In genomic region chr11:66844496-66845142, GRCh38 we compare ENCODE assay signal across 10 cellular contexts. TPM values are rescaled to one million over a fixed set of nuclear protein-coding genes. Genes with fewer than 3 reads are reported as not detected.
A peak's percentile ranks its signal among the peaks of the same experiment; 100 is the strongest.
DNase-seq lines count a peak whose midpoint lies in the region; ATAC-seq, FAIRE-seq and TF ChIP-seq lines count a peak whose summit lies in the region.
"Had no signal": no experiment of that assay in that cellular context is flagged by ENCODE, and none has a peak within 500 bp of the region (broad histone marks: within the 10 kb centered on the region; RNA-seq: fewer than 3 reads in every experiment).

No MANE protein-coding gene starts in this region.

- H4K20me1 ChIP-seq in keratinocyte (ENCODE audit: control insufficient read depth, extremely low read depth, insufficient read depth, low read length), result no peaks in the 10 kb centered on the region

- H3K9me3 Mint-ChIP-seq in activated naive CD4-positive, alpha-beta T cell treated with anti-CD3 and anti-CD28 coated beads for 36 hours, result no peaks in the 10 kb centered on the region
- no peaks in the 10 kb centered on the region for H3K9me3 Mint-ChIP-seq in activated T-helper 17 cell treated with anti-CD3 and anti-CD28 coated beads, Interleukin-2, amount 50 U/mL, for 72 hours

- ATAC-seq in activated T-helper 17 cell treated with anti-CD3 and anti-CD28 coated beads, Interleukin-2, amount 50 U/mL, for 72 hours (replicated peaks), result no peak

- peaks cover 40% of the 10 kb centered on the region for H3K79me2 ChIP-seq in keratinocyte (ENCODE audit: control insufficient read depth, insufficient read depth, low read length)

- H3K27me3 Mint-ChIP-seq in activated naive CD4-positive, alpha-beta T cell treated with anti-CD3 and anti-CD28 coated beads for 36 hours (ENCODE audit: low read depth), result no peaks in the 10 kb centered on the region
- H3K27me3 Mint-ChIP-seq in activated T-helper 17 cell treated with anti-CD3 and anti-CD28 coated beads, Interleukin-2, amount 50 U/mL, for 72 hours, result no peaks in the 10 kb centered on the region

- H3K9me3 ChIP-seq in keratinocyte (ENCODE audit: control insufficient read depth, low read depth, low read length) (no peaks in the 10 kb centered on the region), subcutaneous abdominal adipose tissue (ENCODE audit: control insufficient read depth in 5 of 5, low read length in 5 of 5) (no peaks in the 10 kb centered on the region)

- H3K27ac ChIP-seq in keratinocyte (ENCODE audit: control insufficient read depth, insufficient read depth, low read length), result peak overlapping the region; percentile 84
- peak overlapping the region; percentile 79 for H3K27ac ChIP-seq in subcutaneous abdominal adipose tissue (ENCODE audit: low read depth, low read length)

- H3K9ac ChIP-seq in keratinocyte (ENCODE audit: control insufficient read depth, extremely low read depth, insufficient read depth, low read length) (peak overlapping the region; percentile 99), subcutaneous abdominal adipose tissue (ENCODE audit: low read length in 5 of 5) (peak overlapping the region in 4 of 5 donors; percentile 3 to 95 (median 94))

- H2AFZ ChIP-seq in keratinocyte (ENCODE audit: control insufficient read depth, low read length), result no peak overlapping the region

- dilution Hi-C loops in keratinocyte (cut with MboI; ENCODE audit: extremely low pct_ligation_motif_present, low sequenced_read_pairs), result no loop called here

- CTCF ChIA-PET in activated naive CD4-positive, alpha-beta T cell treated with anti-CD3 and anti-CD28 coated beads for 36 hours (lab: Charles Lee), result no interaction called here

- H3K4me2 ChIP-seq in keratinocyte (ENCODE audit: control insufficient read depth, extremely low read depth, insufficient read depth, low read depth, low read length), result peak overlapping the region; percentile 97

- FAIRE-seq in keratinocyte (lab: Jason Lieb, UNC), result no peak
- FAIRE-seq: D721Med had no signal

- no peaks in the 10 kb centered on the region for H3K27me3 ChIP-seq in keratinocyte (ENCODE audit: control insufficient read depth, extremely low read depth, insufficient read depth, low read length)
- no peaks in the 10 kb centered on the region for H3K27me3 ChIP-seq in subcutaneous abdominal adipose tissue (ENCODE audit: control insufficient read depth in 5 of 5, insufficient read depth in 4 of 5, low read length in 5 of 5)

- DNase-seq in activated naive CD4-positive, alpha-beta T cell treated with anti-CD3 and anti-CD28 coated beads for 36 hours, result no peak
- DNase-seq in activated naive CD4-positive, alpha-beta T cell treated with anti-CD3 and anti-CD28 coated beads, Interleukin-2, amount 50 U/mL, for 16 hours, result no peak
- DNase-seq in keratinocyte (ENCODE audit: low read depth, low spot score) (no peak), NCI-H1048 (lab: John Stamatoyannopoulos, UW) (no peak), amygdala (lab: John Stamatoyannopoulos, UW) (no peak), kidney glomerular epithelial cell (lab: John Stamatoyannopoulos, UW) (no peak)
- DNase-seq: caudate nucleus had no signal

- peaks cover 21% of the 10 kb centered on the region for H3K36me3 Mint-ChIP-seq in activated naive CD4-positive, alpha-beta T cell treated with anti-CD3 and anti-CD28 coated beads for 36 hours (ENCODE audit: low read depth)
- H3K36me3 Mint-ChIP-seq in activated T-helper 17 cell treated with anti-CD3 and anti-CD28 coated beads, Interleukin-2, amount 50 U/mL, for 72 hours (ENCODE audit: low read depth), result peaks cover 52% of the 10 kb centered on the region

- H3K27ac Mint-ChIP-seq in activated naive CD4-positive, alpha-beta T cell treated with anti-CD3 and anti-CD28 coated beads for 36 hours, result peak overlapping the region; percentile 90
- peak overlapping the region; percentile 98 for H3K27ac Mint-ChIP-seq in activated T-helper 17 cell treated with anti-CD3 and anti-CD28 coated beads, Interleukin-2, amount 50 U/mL, for 72 hours

- peak overlapping the region; percentile 87 for H3K4me3 Mint-ChIP-seq in activated naive CD4-positive, alpha-beta T cell treated with anti-CD3 and anti-CD28 coated beads for 36 hours
- peak overlapping the region; percentile 99 for H3K4me3 Mint-ChIP-seq in activated T-helper 17 cell treated with anti-CD3 and anti-CD28 coated beads, Interleukin-2, amount 50 U/mL, for 72 hours

- no peaks in the 10 kb centered on the region for H3K9me1 ChIP-seq in keratinocyte (ENCODE audit: control insufficient read depth, extremely low read depth, insufficient read depth, low read length)

- no peak for TF ChIP-seq CTCF in keratinocyte (optimal IDR thresholded peaks at IDR 0.05 in 1 of 3, IDR thresholded peaks at IDR 0.05 in 1 of 3, conservative IDR thresholded peaks at IDR 0.05 in 1 of 3; ENCODE audit: extremely low read depth in 1 of 3, insufficient read depth in 2 of 3, low read length in 3 of 3)

- H3K4me1 ChIP-seq in keratinocyte (ENCODE audit: control insufficient read depth, extremely low read depth, insufficient read depth, low read length) (peaks cover 22% of the 10 kb centered on the region), subcutaneous abdominal adipose tissue (ENCODE audit: control insufficient read depth in 5 of 5, insufficient read depth in 5 of 5, low read length in 5 of 5) (peaks cover 11 to 42% (median 39%) of the 10 kb centered on the region in 5 donors)

- peaks cover 18 to 44% of the 10 kb centered on the region in 2 experiments for H3K36me3 ChIP-seq in keratinocyte (ENCODE audit: control insufficient read depth in 2 of 2, extremely low read depth in 1 of 2, insufficient read depth in 2 of 2, low read length in 2 of 2)
- peaks cover 0 to 55% (median 45%) of the 10 kb centered on the region in 5 donors for H3K36me3 ChIP-seq in subcutaneous abdominal adipose tissue (ENCODE audit: control insufficient read depth in 5 of 5, insufficient read depth in 5 of 5, low read length in 5 of 5)

- peaks cover 41% of the 10 kb centered on the region for H3K4me1 Mint-ChIP-seq in activated naive CD4-positive, alpha-beta T cell treated with anti-CD3 and anti-CD28 coated beads for 36 hours (ENCODE audit: low read depth)
- peaks cover 26% of the 10 kb centered on the region for H3K4me1 Mint-ChIP-seq in activated T-helper 17 cell treated with anti-CD3 and anti-CD28 coated beads, Interleukin-2, amount 50 U/mL, for 72 hours

- peak overlapping the region; percentile 87 to 94 (median 87) for H3K4me3 ChIP-seq in keratinocyte (ENCODE audit: control insufficient read depth in 2 of 3, extremely low read depth in 1 of 3, insufficient read depth in 2 of 3, low read depth in 1 of 3, low read length in 3 of 3)
- H3K4me3 ChIP-seq in subcutaneous abdominal adipose tissue (ENCODE audit: low read depth in 1 of 5, low read length in 5 of 5), result peak overlapping the region in 3 of 5 donors; percentile 91 to 98 (median 95)

- intact Hi-C loops in activated naive CD4-positive, alpha-beta T cell treated with anti-CD3 and anti-CD28 coated beads for 36 hours (cut with micrococcal nuclease), result loop anchor here (5.0 kb wide), 1 partner anchor 38 kb away; no protein-coding TSS in a partner anchor

RNA-seq across cellular contexts. Expression of gene RCE1, which starts 1.4 kb away (rescaled TPM):
- total RNA-seq in activated naive CD4-positive, alpha-beta T cell treated with anti-CD3 and anti-CD28 coated beads for 36 hours, result 10 to 100 TPM; 19.3 to 20.6 TPM
- 10 to 100 TPM; 27.2 to 31.4 TPM for total RNA-seq in activated T-helper 17 cell treated with anti-CD3 and anti-CD28 coated beads, Interleukin-2, amount 50 U/mL, for 72 hours
- 11.2 to 15.2 TPM (median 14.0 TPM) in 3 replicates for polyA plus RNA-seq in keratinocyte
- 9.7 TPM for polyA plus RNA-seq in keratinocyte (2011; ENCODE audit: low read depth)
- polyA plus RNA-seq in keratinocyte (2011; cell fraction: cytosol; rRNA removed), result 11.1 and 13.2 TPM in 2 replicates
- polyA plus RNA-seq in keratinocyte (2011; cell fraction: nucleus; rRNA removed), result 26.7 and 32.8 TPM in 2 replicates
- 16.3 and 24.1 TPM in 2 replicates for polyA plus RNA-seq in keratinocyte (2012; ENCODE audit: low replicate concordance)
- 10.0 to 18.5 TPM (median 15.1 TPM) in 3 replicates for polyA minus RNA-seq in keratinocyte
- 22.1 TPM for polyA minus RNA-seq in keratinocyte (2011; cell fraction: cytosol; rRNA and poly(A)+ RNA removed)
- polyA minus RNA-seq in keratinocyte (2011; cell fraction: nucleus; rRNA and poly(A)+ RNA removed), result 15.6 and 17.7 TPM in 2 replicates

RNA-seq across cellular contexts. Expression of gene LRFN4, which starts 12.2 kb away (rescaled TPM):
- total RNA-seq in activated naive CD4-positive, alpha-beta T cell treated with anti-CD3 and anti-CD28 coated beads for 36 hours, result 10 to 100 TPM; 13.3 to 16.1 TPM
- 10 to 100 TPM; 20.5 to 43.7 TPM for total RNA-seq in activated T-helper 17 cell treated with anti-CD3 and anti-CD28 coated beads, Interleukin-2, amount 50 U/mL, for 72 hours
- polyA plus RNA-seq in keratinocyte, result 0.77 to 1.5 TPM (median 1.1 TPM) in 3 replicates
- 0.19 TPM for polyA plus RNA-seq in keratinocyte (2011; ENCODE audit: low read depth)
- 0.50 and 1.5 TPM in 2 replicates for polyA plus RNA-seq in keratinocyte (2011; cell fraction: cytosol; rRNA removed)
- polyA plus RNA-seq in keratinocyte (2011; cell fraction: nucleus; rRNA removed), result 1.5 and 2.2 TPM in 2 replicates
- polyA plus RNA-seq in keratinocyte (2012; ENCODE audit: low replicate concordance), result 0.89 and 1.6 TPM in 2 replicates
- 0.38 to 0.82 TPM (median 0.53 TPM) in 3 replicates for polyA minus RNA-seq in keratinocyte
- polyA minus RNA-seq in keratinocyte (2011; cell fraction: cytosol; rRNA and poly(A)+ RNA removed), result 5.8 TPM
- 2.2 and 2.8 TPM in 2 replicates for polyA minus RNA-seq in keratinocyte (2011; cell fraction: nucleus; rRNA and poly(A)+ RNA removed)
